In genomic region chr6:137690029-137690428, GRCh38 we compare ENCODE assay signal across 9 cellular contexts.
"Had no signal": no experiment of that assay in that cellular context is flagged by ENCODE, and none has a peak within 500 bp of the region (broad histone marks: within the 10 kb centered on the region; RNA-seq: fewer than 3 reads in every experiment).

No MANE protein-coding gene starts in this region.

- H3K4me3 Mint-ChIP-seq: HFFc6, IgD-negative memory B cell had no signal

- H3K27ac ChIP-seq: GM23248, HL-60 had no signal

- H3K4me1 Mint-ChIP-seq: IgD-negative memory B cell had no signal

- H3K9me3 Mint-ChIP-seq: HFFc6, IgD-negative memory B cell had no signal

- DNase-seq: GM23248, GOT3, H7, HFFc6 had no signal

- H3K4me3 ChIP-seq: GM23248, HAP-1 had no signal

- H3K4me1 ChIP-seq: HAP-1 had no signal

- H3K36me3 Mint-ChIP-seq: IgD-negative memory B cell had no signal

- H3K36me3 ChIP-seq: HAP-1 had no signal

- ATAC-seq: HCT116, HepG2 had no signal

- H3K9me3 ChIP-seq: HAP-1 had no signal

- H3K27ac Mint-ChIP-seq: HFFc6, IgD-negative memory B cell had no signal
